Comparison of ENCODE assay signal across 10 cellular contexts in genomic region chr17:74840989-74841666, GRCh38. TPM values are rescaled to one million over a fixed set of nuclear protein-coding genes. Genes with fewer than 3 reads are reported as not detected.
DNase-seq lines count a peak whose midpoint lies in the region; ATAC-seq, FAIRE-seq and TF ChIP-seq lines count a peak whose summit lies in the region.
"Had no signal": no experiment of that assay in that cellular context is flagged by ENCODE, and none has a peak within 500 bp of the region (broad histone marks: within the 10 kb centered on the region; RNA-seq: fewer than 3 reads in every experiment).

No MANE protein-coding gene starts in this region.

- H3K4me3 Mint-ChIP-seq in neural progenitor cell = peak overlapping the region; percentile 23

- H3K79me2 ChIP-seq in neural progenitor cell (ENCODE audit: low read depth) = no peaks in the 10 kb centered on the region

- peaks cover 34% of the 10 kb centered on the region for H3K27me3 Mint-ChIP-seq in neural progenitor cell (ENCODE audit: insufficient read depth, low read depth)

- peaks cover 35% of the 10 kb centered on the region for H4K20me1 ChIP-seq in neural progenitor cell (ENCODE audit: low read depth)

- H3K27me3 ChIP-seq in neural progenitor cell = peaks cover 52% of the 10 kb centered on the region

- H3K4me2 ChIP-seq in neural progenitor cell = peak overlapping the region; percentile 38
- H3K4me2 ChIP-seq: KMS-11 had no signal

- H3K27ac Mint-ChIP-seq in neural progenitor cell = no peak overlapping the region

- H3K27ac ChIP-seq in RWPE1 (peak overlapping the region; percentile 60), neural progenitor cell (no peak overlapping the region), kidney (ENCODE audit: low read depth in 2 of 2, low read length in 2 of 2) (no peak overlapping the region)
- H3K27ac ChIP-seq: KMS-11 had no signal

- H3K9me3 ChIP-seq in neural progenitor cell (ENCODE audit: low read depth) = no peaks in the 10 kb centered on the region
- no peaks in the 10 kb centered on the region for H3K9me3 ChIP-seq in kidney (ENCODE audit: control insufficient read depth in 1 of 2, low read length in 2 of 2)

- H3F3A ChIP-seq in neural progenitor cell (ENCODE audit: low read depth) = peaks cover 13% of the 10 kb centered on the region

- H3K4me1 Mint-ChIP-seq in neural progenitor cell = peaks cover 13% of the 10 kb centered on the region

- peaks cover 3% of the 10 kb centered on the region for H3K36me3 Mint-ChIP-seq in neural progenitor cell

- peaks cover 9% of the 10 kb centered on the region for H3K4me1 ChIP-seq in neural progenitor cell
- H3K4me1 ChIP-seq in kidney (ENCODE audit: control insufficient read depth in 1 of 2, insufficient read depth in 1 of 2, low read depth in 1 of 2, low read length in 2 of 2) = peaks cover 0 to 10% of the 10 kb centered on the region in 2 donors

- no peak overlapping the region for H2AFZ ChIP-seq in neural progenitor cell (replicated peaks)

- FAIRE-seq in kidney (lab: Jason Lieb, UNC) = no peak

- TF ChIP-seq CTCF in RWPE1 (conservative IDR thresholded peaks at IDR 0.05; ENCODE audit: low read depth) = no peak
- no peak for TF ChIP-seq CTCF in fibroblast of villous mesenchyme (IDR thresholded peaks at IDR 0.05; ENCODE audit: insufficient read depth, low read depth, low read length)
- TF ChIP-seq CTCF in neural progenitor cell (IDR thresholded peaks at IDR 0.05) = no peak
- no peak for TF ChIP-seq CTCF in kidney (IDR thresholded peaks at IDR 0.05; ENCODE audit: borderline replicate concordance, extremely low read depth, insufficient read depth)

- no peaks in the 10 kb centered on the region for H3K9me3 Mint-ChIP-seq in neural progenitor cell

- ATAC-seq in HG03095 (IDR thresholded peaks at IDR 0.05; ENCODE audit: unreplicated experiment) (no peak), HG03442 (IDR thresholded peaks at IDR 0.05; ENCODE audit: unreplicated experiment) (no peak)

- no peak overlapping the region for H3K4me3 ChIP-seq in fibroblast of villous mesenchyme (ENCODE audit: low read depth, low read length)
- no peak overlapping the region for H3K4me3 ChIP-seq in neural progenitor cell
- no peak overlapping the region for H3K4me3 ChIP-seq in kidney (ENCODE audit: low read length in 2 of 2)

- intact Hi-C loops in kidney (cut with DNase I) = no loop called here

- H3K36me3 ChIP-seq in neural progenitor cell (no peaks in the 10 kb centered on the region), kidney (ENCODE audit: control insufficient read depth in 1 of 2, insufficient read depth in 2 of 2, low read length in 2 of 2) (no peaks in the 10 kb centered on the region)

- POLR2A ChIA-PET in RWPE1 (lab: Yijun Ruan, JAX; ENCODE audit: low non-redundant PET) = interaction anchor here (0.6 kb wide), 1 partner anchor 54 kb away, joined by 4 read pairs; no protein-coding TSS in a partner anchor

- H3K9ac ChIP-seq in neural progenitor cell (no peak overlapping the region), kidney (ENCODE audit: low read length in 2 of 2) (no peak overlapping the region)
- H3K9ac ChIP-seq: KMS-11 had no signal

- CTCF ChIA-PET in RWPE1 (lab: Yijun Ruan, JAX) = interaction anchor here (0.5 to 0.9 kb wide), 4 partner anchors 20 to 116 kb away, joined by 3 to 4 read pairs (median 4); no protein-coding TSS in a partner anchor

- DNase-seq in C1 segment of cervical spinal cord (lab: John Stamatoyannopoulos, UW) = peak in 12 of 14 donors; percentile 6 to 87 (median 58)
- DNase-seq in RWPE1 (ENCODE audit: low spot score) = peak; percentile 27
- peak; percentile 43 for DNase-seq in fibroblast of villous mesenchyme (ENCODE audit: low read depth)
- DNase-seq in neural progenitor cell (ENCODE audit: low spot score) = peak; percentile 51
- DNase-seq in kidney = no peak
- DNase-seq in activated CD8-positive, alpha-beta memory T cell treated with anti-CD3 and anti-CD28 coated beads, Interleukin-2, amount 50 U/mL, for 48 hours = no peak

RNA-seq across cellular contexts. Expression of gene GRIN2C, which starts 18.6 kb away (rescaled TPM):
- total RNA-seq in fibroblast of villous mesenchyme = under 0.01 and 0.32 TPM in 2 replicates
- total RNA-seq in neural progenitor cell (ENCODE audit: low replicate concordance) = 0.03 TPM in 1 of 2 replicates, not detected in the other
- total RNA-seq in kidney = 0.31 TPM
- 0.15 TPM for polyA plus RNA-seq in kidney (ENCODE audit: insufficient read depth, low read depth, low replicate concordance)

RNA-seq across cellular contexts. Expression of gene FDXR, which starts 31.7 kb away (rescaled TPM):
- total RNA-seq in fibroblast of villous mesenchyme (19.6 and 20.7 TPM in 2 replicates), neural progenitor cell (ENCODE audit: low replicate concordance) (7.4 and 25.3 TPM in 2 replicates), kidney (9.0 TPM)
- polyA plus RNA-seq in kidney (ENCODE audit: insufficient read depth, low read depth, low replicate concordance) = 15.2 TPM

RNA-seq across cellular contexts. Expression of gene FADS6, which starts 52.3 kb away (rescaled TPM):
- not detected in 2 replicates for total RNA-seq in fibroblast of villous mesenchyme
- total RNA-seq in neural progenitor cell (ENCODE audit: low replicate concordance) = 0.36 TPM in 1 of 2 replicates, not detected in the other
- not detected for total RNA-seq in kidney
- not detected for polyA plus RNA-seq in kidney (ENCODE audit: insufficient read depth, low read depth, low replicate concordance)
- total RNA-seq: renal cortical epithelial cell had no signal

Comparison
In these comparisons a context has a peak if more than half of its experiments do, and no peak if none do; other contexts are left out.
1. DNase-seq: peak in C1 segment of cervical spinal cord (12 of 14), RWPE1 (single experiment), fibroblast of villous mesenchyme (single experiment) and neural progenitor cell (single experiment); none in kidney (single experiment) and activated CD8-positive, alpha-beta memory T cell treated with anti-CD3 and anti-CD28 coated beads, Interleukin-2, amount 50 U/mL, for 48 hours (single experiment).